In the genomic region with DNA sequence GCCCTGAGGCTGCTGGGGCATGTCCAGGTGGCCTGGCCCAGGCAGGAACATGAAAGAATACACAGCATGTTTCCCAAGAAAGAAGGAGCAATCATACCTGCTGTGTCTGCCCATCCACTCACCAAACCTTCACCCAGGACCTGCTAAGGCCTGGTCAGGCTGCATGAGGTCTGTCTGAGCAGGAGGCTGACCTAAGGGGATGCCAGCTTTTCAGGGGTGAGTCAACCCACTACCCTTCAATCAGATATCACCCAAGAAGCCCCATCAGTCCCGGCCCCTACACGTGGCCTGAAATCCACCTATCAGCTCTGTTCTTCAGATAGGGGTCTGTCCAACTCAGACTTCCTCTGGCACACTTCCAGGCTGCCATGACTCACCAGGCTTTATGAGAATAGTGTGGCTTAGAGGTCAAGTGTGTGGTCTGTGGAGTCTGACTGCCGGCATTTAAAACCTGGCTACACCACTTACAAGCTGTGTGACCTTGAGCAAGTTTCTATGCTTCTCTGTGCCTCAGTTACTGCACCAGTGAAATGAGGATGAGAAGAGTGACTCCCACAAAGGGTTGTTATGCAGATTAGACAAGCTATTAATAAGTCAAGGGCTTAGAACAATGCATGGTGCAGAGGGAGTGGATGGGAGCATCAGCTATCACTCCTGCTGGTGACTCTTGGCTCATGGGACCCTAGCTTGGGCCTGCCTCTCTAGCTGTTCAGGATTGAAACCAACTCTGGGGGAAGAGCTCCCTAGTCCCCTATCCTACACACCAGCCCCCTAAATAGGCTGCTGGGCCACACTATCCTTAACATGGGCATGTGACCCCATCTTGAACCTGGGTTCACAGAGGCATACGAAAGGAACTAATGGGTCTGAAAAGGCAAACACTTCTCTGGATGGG, we compare ENCODE assay signal across 8 cellular contexts.
A peak's percentile ranks its signal among the peaks of the same experiment; 100 is the strongest.
DNase-seq lines count a peak whose midpoint lies in the region; TF ChIP-seq lines count a peak whose summit lies in the region.

No MANE protein-coding gene starts in this region.

- no peak overlapping the region for H3K27ac Mint-ChIP-seq in activated naive CD8-positive, alpha-beta T cell treated with anti-CD3 and anti-CD28 coated beads for 36 hours
- no peak overlapping the region for H3K27ac Mint-ChIP-seq in progenitor cell of endocrine pancreas

- TF ChIP-seq CTCF in retinal pigment epithelial cell (conservative IDR thresholded peaks at IDR 0.05; ENCODE audit: low read depth, low read length) (no peak), progenitor cell of endocrine pancreas (IDR thresholded peaks at IDR 0.05; ENCODE audit: unreplicated experiment) (no peak)

- DNase-seq in activated T-cell treated with anti-CD3 and anti-CD28 coated beads for 24 hours (ENCODE audit: low read depth) (peak; percentile 20), HS-27A (ENCODE audit: low read depth) (peak; percentile 51), retinal pigment epithelial cell (ENCODE audit: low read depth) (peak; percentile 79), progenitor cell of endocrine pancreas (ENCODE audit: low spot score, unreplicated experiment) (no peak), GM19238 (ENCODE audit: insufficient read length, low spot score) (no peak), SHP77 (lab: John Stamatoyannopoulos, UW) (no peak)
- no peak for DNase-seq in activated T-cell treated with anti-CD3 and anti-CD28 coated beads, Interleukin-2, amount 50 U/mL, for 1 hour
- DNase-seq in activated naive CD8-positive, alpha-beta T cell treated with anti-CD3 and anti-CD28 coated beads for 36 hours: peak; percentile 65

- no peaks in the 10 kb centered on the region for H3K9me3 Mint-ChIP-seq in activated naive CD8-positive, alpha-beta T cell treated with anti-CD3 and anti-CD28 coated beads for 36 hours
- H3K9me3 Mint-ChIP-seq in progenitor cell of endocrine pancreas (ENCODE audit: low read depth): no peaks in the 10 kb centered on the region

- H3K4me1 Mint-ChIP-seq in activated naive CD8-positive, alpha-beta T cell treated with anti-CD3 and anti-CD28 coated beads for 36 hours: peaks cover 6% of the 10 kb centered on the region
- H3K4me1 Mint-ChIP-seq in progenitor cell of endocrine pancreas (ENCODE audit: low read depth): no peaks in the 10 kb centered on the region

- H3K36me3 Mint-ChIP-seq in activated naive CD8-positive, alpha-beta T cell treated with anti-CD3 and anti-CD28 coated beads for 36 hours: no peaks in the 10 kb centered on the region
- H3K36me3 Mint-ChIP-seq in progenitor cell of endocrine pancreas (ENCODE audit: insufficient read depth): no peaks in the 10 kb centered on the region

- H3K4me3 ChIP-seq in retinal pigment epithelial cell (ENCODE audit: low read length): no peak overlapping the region

- no peak overlapping the region for H3K4me3 Mint-ChIP-seq in activated naive CD8-positive, alpha-beta T cell treated with anti-CD3 and anti-CD28 coated beads for 36 hours
- no peak overlapping the region for H3K4me3 Mint-ChIP-seq in progenitor cell of endocrine pancreas (ENCODE audit: low read depth)

- peaks cover 34% of the 10 kb centered on the region for H3K27me3 Mint-ChIP-seq in activated naive CD8-positive, alpha-beta T cell treated with anti-CD3 and anti-CD28 coated beads for 36 hours
- peaks cover 79% of the 10 kb centered on the region for H3K27me3 Mint-ChIP-seq in progenitor cell of endocrine pancreas

Comparison
In these comparisons a context has a peak if more than half of its experiments do, and no peak if none do; other contexts are left out.
1. DNase-seq: peak in activated T-cell treated with anti-CD3 and anti-CD28 coated beads for 24 hours (single experiment), HS-27A (single experiment), activated naive CD8-positive, alpha-beta T cell treated with anti-CD3 and anti-CD28 coated beads for 36 hours (single experiment) and retinal pigment epithelial cell (single experiment); none in activated T-cell treated with anti-CD3 and anti-CD28 coated beads, Interleukin-2, amount 50 U/mL, for 1 hour (single experiment), progenitor cell of endocrine pancreas (single experiment), GM19238 (single experiment) and SHP77 (0 of 2).